ENCODE assay signal across 8 cellular contexts in the genomic region with DNA sequence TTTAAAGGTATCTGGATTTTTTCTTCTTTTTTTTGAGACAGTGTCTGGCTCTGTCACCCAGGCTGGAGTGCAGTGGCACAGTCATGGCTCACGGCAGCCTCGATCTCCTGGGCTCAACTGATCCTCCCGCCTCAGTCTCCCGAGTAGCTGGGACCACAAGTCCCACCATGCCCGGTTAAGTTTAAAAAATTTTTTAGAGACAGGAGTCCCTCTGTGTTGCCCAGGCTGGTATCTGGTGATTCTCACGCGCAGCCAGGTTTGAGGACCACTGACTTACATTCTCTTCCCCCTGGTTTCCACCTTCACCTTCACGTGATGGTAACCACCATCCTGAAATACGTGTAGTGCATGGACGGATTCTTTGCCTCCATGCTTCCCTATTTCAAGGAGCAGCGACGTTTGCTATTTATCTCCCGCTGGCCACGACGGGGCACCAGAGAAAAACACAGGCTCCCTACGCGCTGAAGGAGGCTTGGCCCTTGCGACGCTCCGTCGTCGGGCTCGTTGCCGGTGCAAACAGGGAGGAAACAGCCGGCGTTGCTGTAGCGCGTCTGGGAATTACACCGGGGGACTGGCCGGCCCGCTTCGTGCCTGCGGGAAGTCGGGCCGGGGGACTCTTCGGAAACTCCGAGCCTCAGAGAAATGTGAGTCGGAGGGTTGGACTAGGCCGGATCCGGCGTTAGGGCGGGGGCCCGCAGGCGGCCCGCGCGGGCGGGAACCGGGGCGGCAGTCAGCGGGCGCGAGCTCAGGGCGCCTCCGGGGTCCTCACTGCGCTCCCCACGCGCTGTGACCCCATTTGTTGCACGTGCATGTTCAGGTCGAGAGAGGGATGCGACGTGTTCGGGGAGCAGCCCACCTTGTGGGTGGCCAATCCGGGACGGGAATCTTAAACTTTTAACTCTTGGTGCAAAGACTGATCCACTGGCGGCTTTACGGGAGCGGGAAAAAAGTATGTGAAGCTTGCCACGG.
DNase-seq lines count a peak whose midpoint lies in the region; ATAC-seq and TF ChIP-seq lines count a peak whose summit lies in the region.

A gene with protein sequence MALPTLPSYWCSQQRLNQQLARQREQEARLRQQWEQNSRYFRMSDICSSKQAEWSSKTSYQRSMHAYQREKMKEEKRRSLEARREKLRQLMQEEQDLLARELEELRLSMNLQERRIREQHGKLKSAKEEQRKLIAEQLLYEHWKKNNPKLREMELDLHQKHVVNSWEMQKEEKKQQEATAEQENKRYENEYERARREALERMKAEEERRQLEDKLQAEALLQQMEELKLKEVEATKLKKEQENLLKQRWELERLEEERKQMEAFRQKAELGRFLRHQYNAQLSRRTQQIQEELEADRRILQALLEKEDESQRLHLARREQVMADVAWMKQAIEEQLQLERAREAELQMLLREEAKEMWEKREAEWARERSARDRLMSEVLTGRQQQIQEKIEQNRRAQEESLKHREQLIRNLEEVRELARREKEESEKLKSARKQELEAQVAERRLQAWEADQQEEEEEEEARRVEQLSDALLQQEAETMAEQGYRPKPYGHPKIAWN (plus strand): TSS at position 492 of the 969 bp plus-strand sequence. CDS start 2,753 bp downstream, outside the sequence.

- DNase-seq in DMS114 treated with DMSO at 0.1 percent for 48 hours (lab: John Stamatoyannopoulos, UW; ENCODE audit: unreplicated experiment): peak; percentile 83
- DNase-seq in LNCaP clone FGC (ENCODE audit: low read depth): peak; percentile 76
- DNase-seq in SHP77 (lab: John Stamatoyannopoulos, UW): peak; percentile 81 to 83
- peak; percentile 64 for DNase-seq in activated effector memory CD4-positive, alpha-beta T cell treated with Interleukin-2 at 50 U/mL for 16 hours
- peak; percentile 69 for DNase-seq in fibroblast of the conjunctiva (ENCODE audit: low read depth)
- DNase-seq in nephron progenitor cell: peak; percentile 76
- DNase-seq in stimulated activated naive CD8-positive, alpha-beta T cell treated with anti-CD3 and anti-CD28 coated beads, Interleukin-15, amount 100 ng/mL, for 72 hours: peak; percentile 70 to 77

- H3K36me3 Mint-ChIP-seq in nephron progenitor cell (ENCODE audit: low read depth): peaks cover 16% of the 10 kb centered on the region

- H3K27me3 Mint-ChIP-seq in nephron progenitor cell (ENCODE audit: low read depth, poor library complexity): peaks cover 10% of the 10 kb centered on the region
- no peaks in the 10 kb centered on the region for H3K27me3 Mint-ChIP-seq in stimulated activated naive CD8-positive, alpha-beta T cell treated with anti-CD3 and anti-CD28 coated beads, Interleukin-15, amount 100 ng/mL, for 72 hours

- peak within 1 kb of the TSS; percentile 98 for H3K27ac Mint-ChIP-seq in nephron progenitor cell
- H3K27ac Mint-ChIP-seq in stimulated activated naive CD8-positive, alpha-beta T cell treated with anti-CD3 and anti-CD28 coated beads, Interleukin-15, amount 100 ng/mL, for 72 hours: peak within 1 kb of the TSS; percentile 98 to 99

- H3K4me3 Mint-ChIP-seq in nephron progenitor cell: peak within 1 kb of the TSS; percentile 91
- H3K4me3 Mint-ChIP-seq in stimulated activated naive CD8-positive, alpha-beta T cell treated with anti-CD3 and anti-CD28 coated beads, Interleukin-15, amount 100 ng/mL, for 72 hours: peak within 1 kb of the TSS; percentile 84 to 96

- H3K4me1 Mint-ChIP-seq in nephron progenitor cell: peaks cover 48% of the 10 kb centered on the region
- H3K4me1 Mint-ChIP-seq in stimulated activated naive CD8-positive, alpha-beta T cell treated with anti-CD3 and anti-CD28 coated beads, Interleukin-15, amount 100 ng/mL, for 72 hours: peaks cover 23% of the 10 kb centered on the region

- TF ChIP-seq CTCF in LNCaP clone FGC (IDR thresholded peaks at IDR 0.05; ENCODE audit: control insufficient read depth, extremely low read depth, insufficient read depth) (peak; percentile 81), nephron progenitor cell (IDR thresholded peaks at IDR 0.05) (no peak)

- no peaks in the 10 kb centered on the region for H3K9me3 Mint-ChIP-seq in nephron progenitor cell
- H3K9me3 Mint-ChIP-seq in stimulated activated naive CD8-positive, alpha-beta T cell treated with anti-CD3 and anti-CD28 coated beads, Interleukin-15, amount 100 ng/mL, for 72 hours: no peaks in the 10 kb centered on the region

- ATAC-seq in GM21717 (IDR thresholded peaks at IDR 0.05; ENCODE audit: unreplicated experiment): peak; percentile 71
- ATAC-seq in stimulated activated naive CD8-positive, alpha-beta T cell treated with anti-CD3 and anti-CD28 coated beads, Interleukin-15, amount 100 ng/mL, for 72 hours: peak; percentile 91

- H3K4me3 ChIP-seq in LNCaP clone FGC (ENCODE audit: low read depth, low read length): peak within 1 kb of the TSS; percentile 80

Comparison
In these comparisons a context has a peak if more than half of its experiments do, and no peak if none do; other contexts are left out.
1. Peak in every context shown above with its lines: DNase-seq, ATAC-seq and H3K4me3 ChIP-seq.